ENCODE assay signal across 20 cellular contexts in the genomic region with DNA sequence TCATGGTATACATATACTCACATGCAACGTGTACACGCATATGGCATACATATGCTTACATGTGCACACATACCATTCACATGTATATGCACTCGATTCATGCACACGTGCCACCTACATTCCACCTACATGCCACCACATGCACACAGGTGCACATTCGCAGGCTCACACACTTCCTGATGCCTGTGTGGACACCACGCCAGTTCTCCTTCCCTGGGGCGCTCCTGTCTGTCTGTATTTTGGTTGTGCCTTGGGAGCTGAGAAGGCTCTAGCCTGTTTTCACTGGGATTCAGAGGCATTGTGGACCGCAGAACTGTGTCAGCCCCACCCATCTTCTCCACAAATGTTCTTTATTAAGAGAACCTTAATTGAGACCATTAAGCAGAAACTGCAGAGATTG.
DNase-seq lines count a peak whose midpoint lies in the region; ATAC-seq and TF ChIP-seq lines count a peak whose summit lies in the region.
"Had no signal": no experiment of that assay in that cellular context is flagged by ENCODE, and none has a peak within 500 bp of the region (broad histone marks: within the 10 kb centered on the region; RNA-seq: fewer than 3 reads in every experiment).

No MANE protein-coding gene starts in this region.

- WGBS in sigmoid colon, 2 donors: 87 to 93% methylated on average over 8 of the region's 8 CpGs

- intact Hi-C loops in sigmoid colon (cut with DNase I): no loop called here

- no peaks in the 10 kb centered on the region for H3K27me3 Mint-ChIP-seq in chondrocyte (ENCODE audit: low read depth)
- H3K27me3 Mint-ChIP-seq: IgD-negative memory B cell had no signal

- H3K27ac Mint-ChIP-seq in chondrocyte (ENCODE audit: unreplicated experiment): no peak overlapping the region
- H3K27ac Mint-ChIP-seq: CD8-positive, alpha-beta T cell; IgD-negative memory B cell had no signal

- no peaks in the 10 kb centered on the region for H3K9me3 ChIP-seq in sigmoid colon
- H3K9me3 ChIP-seq: BE2C had no signal

- no peak for TF ChIP-seq POLR2A in sigmoid colon (IDR thresholded peaks at IDR 0.05)

- H3K36me3 Mint-ChIP-seq in chondrocyte (ENCODE audit: low read depth): no peaks in the 10 kb centered on the region
- H3K36me3 Mint-ChIP-seq: CD8-positive, alpha-beta T cell; IgD-negative memory B cell had no signal

- no peak for ATAC-seq in HG03280 (IDR thresholded peaks at IDR 0.05; ENCODE audit: unreplicated experiment)
- ATAC-seq: CD8-positive, alpha-beta T cell had no signal

- no peak overlapping the region for H3K4me3 Mint-ChIP-seq in chondrocyte (ENCODE audit: unreplicated experiment)
- H3K4me3 Mint-ChIP-seq: CD8-positive, alpha-beta T cell had no signal

- no peaks in the 10 kb centered on the region for H3K36me3 ChIP-seq in sigmoid colon
- H3K36me3 ChIP-seq: BE2C had no signal

- no peak for TF ChIP-seq EP300 in sigmoid colon (IDR thresholded peaks at IDR 0.05)

- peaks cover 0 to 18% (median 13%) of the 10 kb centered on the region in 4 donors for H3K4me1 ChIP-seq in sigmoid colon
- H3K4me1 ChIP-seq: BE2C had no signal

- DNase-seq in activated CD8-positive, alpha-beta memory T cell treated with anti-CD3 and anti-CD28 coated beads, Interleukin-2, amount 50 U/mL, for 4 hours: peak; percentile 3
- no peak for DNase-seq in activated CD8-positive, alpha-beta memory T cell treated with anti-CD3 and anti-CD28 coated beads for 24 hours
- DNase-seq in chondrocyte (ENCODE audit: low spot score): peak; percentile 39
- DNase-seq in mesenteric fat pad (ENCODE audit: low spot score): peak; percentile 22
- peak; percentile 25 for DNase-seq in sigmoid colon
- no peak for DNase-seq in NCI-H2227 treated with DMSO at 0.1 percent for 48 hours (lab: John Stamatoyannopoulos, UW)
- no peak for DNase-seq in NCI-H345 treated with DMSO at 0.1 percent for 48 hours (lab: John Stamatoyannopoulos, UW; ENCODE audit: unreplicated experiment)
- DNase-seq: 8988T; BE2C; CD8-positive, alpha-beta T cell; H7; Kasumi-1; MM.1S; NCI-H1092 treated with DMSO at 0.1 percent for 48 hours; NCI-H2107; NCI-H226; NCI-H69; RPMI8226 had no signal

- H3K9me3 Mint-ChIP-seq in chondrocyte (ENCODE audit: low read depth): no peaks in the 10 kb centered on the region
- H3K9me3 Mint-ChIP-seq: CD8-positive, alpha-beta T cell; IgD-negative memory B cell had no signal

- H3K27ac ChIP-seq in sigmoid colon: no peak overlapping the region

- no peak overlapping the region for H3K4me3 ChIP-seq in sigmoid colon

- H3K27me3 ChIP-seq in sigmoid colon: no peaks in the 10 kb centered on the region
- H3K27me3 ChIP-seq: BE2C had no signal

- no peak for TF ChIP-seq CTCF in chondrocyte (IDR thresholded peaks at IDR 0.05)
- TF ChIP-seq CTCF in sigmoid colon (IDR thresholded peaks at IDR 0.05): no peak

- peaks cover 11% of the 10 kb centered on the region for H3K4me1 Mint-ChIP-seq in chondrocyte (ENCODE audit: low read depth)

Comparison
In these comparisons a context has a peak if more than half of its experiments do, and no peak if none do; other contexts are left out.
1. DNase-seq: peak in activated CD8-positive, alpha-beta memory T cell treated with anti-CD3 and anti-CD28 coated beads, Interleukin-2, amount 50 U/mL, for 4 hours (single experiment), chondrocyte (single experiment), mesenteric fat pad (single experiment) and sigmoid colon (single experiment); none in activated CD8-positive, alpha-beta memory T cell treated with anti-CD3 and anti-CD28 coated beads for 24 hours (single experiment), NCI-H2227 treated with DMSO at 0.1 percent for 48 hours (single experiment) and NCI-H345 treated with DMSO at 0.1 percent for 48 hours (single experiment).